8 cellular contexts compared by ENCODE assay signal in genomic region chr5:131379071-131379538, GRCh38.
DNase-seq lines count a peak whose midpoint lies in the region; ATAC-seq, FAIRE-seq and TF ChIP-seq lines count a peak whose summit lies in the region.

No MANE protein-coding gene starts in this region.

- H3K4me3 ChIP-seq in A673 (ENCODE audit: low read depth, low read length, poor library complexity, severe bottlenecking), result no peak overlapping the region
- H3K4me3 ChIP-seq in kidney (ENCODE audit: low read length in 2 of 2), result no peak overlapping the region
- H3K4me3 ChIP-seq in trophoblast cell (ENCODE audit: low read depth, low read length), result no peak overlapping the region

- H3K4me1 ChIP-seq in A673 (ENCODE audit: insufficient read depth, low read length, poor library complexity, severe bottlenecking), result peaks cover 44% of the 10 kb centered on the region
- H3K4me1 ChIP-seq in kidney (ENCODE audit: control insufficient read depth in 1 of 2, insufficient read depth in 1 of 2, low read depth in 1 of 2, low read length in 2 of 2), result peaks cover 2 to 13% of the 10 kb centered on the region in 2 donors
- peaks cover 0 to 3% of the 10 kb centered on the region in 2 experiments for H3K4me1 ChIP-seq in trophoblast cell (ENCODE audit: control insufficient read depth in 1 of 2, insufficient read depth in 2 of 2, low read length in 2 of 2)

- H2AFZ ChIP-seq in trophoblast cell (ENCODE audit: insufficient read depth, low read length, poor library complexity), result no peak overlapping the region

- H3K23ac ChIP-seq in trophoblast cell (ENCODE audit: low read length), result no peak overlapping the region

- peak overlapping the region; percentile 54 to 69 (median 62) for H3K4me3 Mint-ChIP-seq in T-cell

- no peaks in the 10 kb centered on the region for H3K9me3 Mint-ChIP-seq in T-cell

- no peaks in the 10 kb centered on the region for H3K36me3 ChIP-seq in A673 (ENCODE audit: insufficient read depth, low read length, poor library complexity, severe bottlenecking)
- no peaks in the 10 kb centered on the region for H3K36me3 ChIP-seq in kidney (ENCODE audit: control insufficient read depth in 1 of 2, insufficient read depth in 2 of 2, low read length in 2 of 2)
- no peaks in the 10 kb centered on the region for H3K36me3 ChIP-seq in trophoblast cell (ENCODE audit: control insufficient read depth in 1 of 2, insufficient read depth in 2 of 2, low read length in 2 of 2)

- H2BK12ac ChIP-seq in trophoblast cell (ENCODE audit: low read length), result no peak overlapping the region

- no peak overlapping the region for H3K18ac ChIP-seq in trophoblast cell (ENCODE audit: low read length)

- TF ChIP-seq CTCF in A673 (conservative IDR thresholded peaks at IDR 0.05; ENCODE audit: low read depth, low read length) (no peak), kidney (IDR thresholded peaks at IDR 0.05; ENCODE audit: borderline replicate concordance, extremely low read depth, insufficient read depth) (no peak)

- H3K14ac ChIP-seq in trophoblast cell (ENCODE audit: low read length), result no peak overlapping the region

- H3K4me2 ChIP-seq in trophoblast cell (ENCODE audit: low read length), result no peak overlapping the region

- no peak for FAIRE-seq in kidney (lab: Jason Lieb, UNC)

- no peak overlapping the region for H2BK120ac ChIP-seq in trophoblast cell (ENCODE audit: insufficient read depth, low read length, poor library complexity)

- CTCF ChIA-PET in A673 (lab: Charles Lee) (no interaction called here), T-cell (lab: Charles Lee) (interaction anchor here in 1 of 2 donors (0.5 to 1.9 kb wide), 8 partner anchors 14 to 170 kb away, joined by 3 to 6 read pairs (median 4); no protein-coding TSS in a partner anchor)

- no peak overlapping the region for H2AK5ac ChIP-seq in trophoblast cell (ENCODE audit: low read length)

- H3K36me3 Mint-ChIP-seq in T-cell, result peaks cover 26% of the 10 kb centered on the region

- peak overlapping the region; percentile 55 for H3K27ac ChIP-seq in A673 (ENCODE audit: low read depth, low read length, poor library complexity, severe bottlenecking)
- peak overlapping the region; percentile 68 to 80 for H3K27ac ChIP-seq in kidney (ENCODE audit: low read depth in 2 of 2, low read length in 2 of 2)
- H3K27ac ChIP-seq in trophoblast cell (ENCODE audit: low read depth, low read length), result no peak overlapping the region

- H3K79me1 ChIP-seq in trophoblast cell (ENCODE audit: low read length), result no peaks in the 10 kb centered on the region

- H3K79me2 ChIP-seq in trophoblast cell (ENCODE audit: control insufficient read depth, insufficient read depth, low read length, poor library complexity), result no peaks in the 10 kb centered on the region

- H3K27me3 ChIP-seq in A673 (replicated peaks; ENCODE audit: insufficient read depth, low read depth, low read length, poor library complexity) (no peaks in the 10 kb centered on the region), trophoblast cell (ENCODE audit: insufficient read depth, low read length) (no peaks in the 10 kb centered on the region)

- ATAC-seq in GM21447 (IDR thresholded peaks at IDR 0.05; ENCODE audit: unreplicated experiment) (peak; percentile 27), T-cell (replicated peaks in 1 of 4) (peak in 2 of 4 experiments; percentile 6 to 36), GM18858 (IDR thresholded peaks at IDR 0.05; ENCODE audit: unreplicated experiment) (no peak)

- no peak overlapping the region for H3K4ac ChIP-seq in trophoblast cell (ENCODE audit: low read depth, low read length)

- H3K27me3 Mint-ChIP-seq in T-cell, result no peaks in the 10 kb centered on the region

- POLR2A ChIA-PET in A673 (lab: Charles Lee; ENCODE audit: low non-redundant PET) (no interaction called here), T-cell (lab: Charles Lee) (interaction anchor here (0.5 to 2.5 kb wide), 17 partner anchors 13 to 1100 kb away, joined by 3 to 13 read pairs (median 4); partner anchors contain the start of gene HINT1 (in 1 of the 2))

- no peak overlapping the region for H4K12ac ChIP-seq in trophoblast cell (ENCODE audit: low read depth, low read length)

- intact Hi-C loops in A673 (cut with micrococcal nuclease; ENCODE audit: unreplicated experiment), result no loop called here
- intact Hi-C loops in kidney (cut with DNase I), result no loop called here

- no peak overlapping the region for H4K8ac ChIP-seq in trophoblast cell (ENCODE audit: low read depth, low read length)

- no peak overlapping the region for H2BK5ac ChIP-seq in trophoblast cell (ENCODE audit: low read depth, low read length, poor library complexity)

- peaks cover 86 to 95% (median 93%) of the 10 kb centered on the region in 3 donors for H3K4me1 Mint-ChIP-seq in T-cell

- H4K91ac ChIP-seq in trophoblast cell (ENCODE audit: low read depth, low read length), result no peak overlapping the region

- H3K27ac Mint-ChIP-seq in T-cell, result peak overlapping the region; percentile 97 to 100

- BruUV-seq in A673 (replicated peaks; lab: Mats Ljungman, UMichigan), result no TSS peak

- H3K9ac ChIP-seq in kidney (ENCODE audit: low read length in 2 of 2) (no peak overlapping the region), trophoblast cell (ENCODE audit: low read length) (no peak overlapping the region)

- H3K9me3 ChIP-seq in A673 (ENCODE audit: low read depth, low read length, poor library complexity, severe bottlenecking), result no peaks in the 10 kb centered on the region
- no peaks in the 10 kb centered on the region for H3K9me3 ChIP-seq in kidney (ENCODE audit: control insufficient read depth in 1 of 2, low read length in 2 of 2)
- H3K9me3 ChIP-seq in trophoblast cell (ENCODE audit: insufficient read depth, low read depth, low read length), result no peaks in the 10 kb centered on the region

- DNase-seq in A673 (ENCODE audit: low spot score), result no peak
- DNase-seq in T-cell, result peak in 13 of 34 experiments; percentile 17 to 49 (median 29)
- DNase-seq in kidney, result no peak
- DNase-seq in mesenteric fat pad (ENCODE audit: low spot score), result no peak
- DNase-seq in trophoblast cell, result no peak
- no peak for DNase-seq in NCI-H2107 (lab: John Stamatoyannopoulos, UW)
